9 cellular contexts compared by ENCODE assay signal in the genomic region with DNA sequence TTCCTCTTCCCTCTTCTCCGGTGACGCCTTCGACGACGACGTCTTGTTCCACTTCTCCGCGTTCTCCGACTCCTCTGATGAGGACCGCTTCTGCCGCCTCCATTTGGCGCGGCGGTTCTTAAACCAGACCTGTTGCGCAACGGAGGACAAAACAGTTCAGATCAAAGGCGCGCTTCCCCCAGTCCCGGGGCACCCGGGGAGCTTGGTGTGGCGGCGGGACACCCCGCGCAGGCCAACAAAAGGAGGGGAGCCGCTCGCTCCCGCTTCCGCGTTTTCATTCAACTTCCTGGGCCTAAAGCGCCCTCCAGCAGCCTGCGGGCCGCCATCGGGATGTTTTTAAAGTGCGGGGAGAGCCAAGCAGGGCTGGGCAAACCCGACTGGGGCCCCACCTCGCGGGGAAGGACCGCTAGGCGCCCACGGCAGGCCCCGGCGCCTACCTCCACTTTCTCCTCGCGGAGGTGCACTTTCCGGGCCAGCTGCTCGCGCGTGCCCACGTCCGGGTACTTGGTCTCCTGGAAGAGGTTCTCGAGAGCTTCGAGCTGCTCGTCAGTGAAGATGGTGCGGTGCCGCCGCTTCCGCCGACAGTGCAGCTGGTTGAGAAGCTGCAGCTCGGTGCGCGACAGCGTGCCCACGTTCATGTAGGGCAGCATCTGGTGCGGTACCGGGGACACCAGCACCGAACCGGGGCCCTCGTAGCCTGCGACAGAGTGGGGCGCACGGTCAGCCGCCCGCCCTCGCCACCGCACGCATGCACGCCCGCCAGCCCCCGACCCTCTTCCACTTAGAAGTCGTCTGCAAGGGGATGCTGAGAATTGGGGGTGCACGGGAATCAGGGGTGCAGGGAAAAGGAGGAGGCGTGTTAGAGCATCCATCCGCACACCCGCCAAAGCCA. TPM values are rescaled to one million over a fixed set of nuclear protein-coding genes. Genes with fewer than 3 reads are reported as not detected.
DNase-seq lines count a peak whose midpoint lies in the region; ATAC-seq, FAIRE-seq and TF ChIP-seq lines count a peak whose summit lies in the region.
"Had no signal": no experiment of that assay in that cellular context is flagged by ENCODE, and none has a peak within 500 bp of the region (broad histone marks: within the 10 kb centered on the region; RNA-seq: fewer than 3 reads in every experiment).

No MANE protein-coding gene starts in this region.

- TF ChIP-seq POLR2A in lower leg skin (IDR thresholded peaks at IDR 0.05) = no peak
- no peak for TF ChIP-seq POLR2A in GM12891 (IDR thresholded peaks at IDR 0.05; ENCODE audit: low read depth, low read length)

- H3K36me3 ChIP-seq in thoracic aorta = no peaks in the 10 kb centered on the region

- no peaks in the 10 kb centered on the region for H3K9me3 ChIP-seq in thoracic aorta

- DNase-seq in activated CD8-positive, alpha-beta memory T cell treated with anti-CD3 and anti-CD28 coated beads for 24 hours = peak; percentile 61
- DNase-seq in activated CD8-positive, alpha-beta memory T cell treated with anti-CD3 and anti-CD28 coated beads, Interleukin-2, amount 50 U/mL, for 4 hours = no peak
- DNase-seq in astrocyte of the hippocampus (ENCODE audit: low read depth, low spot score) (peak; percentile 33), lower leg skin (ENCODE audit: low spot score in 2 of 2) (no peak), thoracic aorta (ENCODE audit: low spot score) (no peak), GM20000 (ENCODE audit: low spot score) (no peak), GM12891 (ENCODE audit: insufficient read length, low spot score) (no peak)
- DNase-seq in stimulated activated CD4-positive, alpha-beta T cell treated with anti-CD3 and anti-CD28 coated beads, Interleukin-4, amount 100 ng/mL, for 24 hours = no peak

- H3K4me1 ChIP-seq in thoracic aorta (ENCODE audit: control insufficient read depth in 1 of 2, low read depth in 2 of 2) = peaks cover 4 to 23% of the 10 kb centered on the region in 2 donors

- ATAC-seq in thoracic aorta (ENCODE audit: insufficient number of reproducible peaks, low FRiP score, low read depth) = no peak

- H3K27me3 ChIP-seq in thoracic aorta (replicated peaks; ENCODE audit: insufficient read depth) = peaks cover 25% of the 10 kb centered on the region

- 3 to 8% methylated on average over 41 to 56 of the region's 84 CpGs for WGBS in lower leg skin, 2 donors

- TF ChIP-seq CTCF in lower leg skin (IDR thresholded peaks at IDR 0.05) (no peak), thoracic aorta (IDR thresholded peaks at IDR 0.05) (no peak), GM20000 (IDR thresholded peaks at IDR 0.05; ENCODE audit: extremely low read depth, missing control alignments) (no peak)

- intact Hi-C loops in lower leg skin (cut with DNase I; ENCODE audit: low total_unique reads) = no loop called here

- H3K4me3 ChIP-seq in lower leg skin (ENCODE audit: low read depth, poor library complexity, severe bottlenecking) (peak overlapping the region; percentile 22), thoracic aorta (peak overlapping the region; percentile 78)

- no peak for FAIRE-seq in GM12891 (lab: Jason Lieb, UNC)

- no peak overlapping the region for H3K27ac ChIP-seq in thoracic aorta

TF ChIP-seq in GM12891, 5 proteins besides CTCF, POLR2A, EP300 and RAD21:
- TF ChIP-seq POLR2AphosphoS5 (IDR thresholded peaks at IDR 0.05; ENCODE audit: low read depth, low read length) = no peak
- TF ChIP-seq SPI1 (IDR thresholded peaks at IDR 0.05; ENCODE audit: low read depth, low read length) = no peak
- TF ChIP-seq TAF1 (IDR thresholded peaks at IDR 0.05; ENCODE audit: low read depth, low read length) = no peak
- no peak for TF ChIP-seq POU2F2 (IDR thresholded peaks at IDR 0.05; ENCODE audit: low read depth, low read length)
- TF ChIP-seq PAX5 (IDR thresholded peaks at IDR 0.05; ENCODE audit: insufficient read depth, low read length, severe bottlenecking) = no peak

RNA-seq across cellular contexts. Expression of gene GSC, which starts 1.1 kb away (rescaled TPM):
- total RNA-seq in lower leg skin (1 to 10 TPM in 1 of 4 donors, under 1 TPM in 1, not detected in 2; 0.52 to 1.1 TPM), thoracic aorta (1 to 10 TPM in 1 of 2 donors, not detected in 1; 2.1 TPM)
- not detected for polyA plus RNA-seq in GM12891 (2012; ENCODE audit: low read depth, missing spikeins)
- total RNA-seq: G401 had no signal

Comparison
In these comparisons a context has a peak if more than half of its experiments do, and no peak if none do; other contexts are left out.
1. DNase-seq: peak in activated CD8-positive, alpha-beta memory T cell treated with anti-CD3 and anti-CD28 coated beads for 24 hours (single experiment) and astrocyte of the hippocampus (single experiment); none in activated CD8-positive, alpha-beta memory T cell treated with anti-CD3 and anti-CD28 coated beads, Interleukin-2, amount 50 U/mL, for 4 hours (single experiment), lower leg skin (0 of 2), thoracic aorta (single experiment), GM20000 (single experiment), stimulated activated CD4-positive, alpha-beta T cell treated with anti-CD3 and anti-CD28 coated beads, Interleukin-4, amount 100 ng/mL, for 24 hours (single experiment) and GM12891 (single experiment).